ENCODE assay signal across 1 cellular context in the genomic region with DNA sequence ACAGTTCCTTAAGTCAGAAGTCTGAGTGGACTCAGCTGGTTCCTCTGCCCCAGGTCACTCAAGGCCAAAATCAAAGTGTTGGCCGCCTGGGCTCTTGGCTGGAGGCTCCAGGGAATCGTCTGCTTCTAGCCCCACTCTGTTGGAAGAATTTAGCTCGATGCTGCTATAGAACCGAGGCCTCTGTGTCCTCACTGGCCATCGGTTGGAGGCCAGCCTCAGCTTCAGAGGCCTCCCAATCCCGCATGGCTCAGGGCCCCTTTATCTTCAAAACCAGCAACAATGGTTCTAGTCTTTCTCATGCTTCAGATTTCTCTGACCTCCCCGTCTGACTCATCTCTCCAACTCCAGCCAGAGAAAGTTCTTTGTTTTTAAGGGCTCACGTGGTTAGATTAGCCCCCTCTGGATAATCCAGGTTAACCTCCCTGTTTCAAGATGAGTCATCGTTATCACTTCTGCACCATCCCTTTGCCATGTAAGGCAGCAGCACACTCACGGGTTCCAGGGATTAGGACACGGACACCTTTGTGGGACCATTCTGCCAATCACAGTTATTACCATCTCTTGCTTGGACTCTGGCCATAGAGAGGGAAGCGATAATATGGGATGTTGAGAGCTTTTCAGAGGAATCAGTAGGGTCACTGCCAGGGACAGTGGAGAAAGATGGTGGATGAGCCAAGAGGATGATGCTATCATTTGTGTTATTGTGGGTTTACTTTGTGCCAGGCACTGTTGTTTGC.
A peak's percentile ranks its signal among the peaks of the same experiment; 100 is the strongest.
TF ChIP-seq lines count a peak whose summit lies in the region.

No MANE protein-coding gene starts in this region.

TF ChIP-seq in K562, 482 proteins besides CTCF, POLR2A, EP300 and RAD21 (continued from another document and continues in another):
- TF ChIP-seq BCOR (IDR thresholded peaks at IDR 0.05): no peak; the same call in 1 of the 2 replicates
- TF ChIP-seq SMARCC2 (IDR thresholded peaks at IDR 0.05; ENCODE audit: low read depth): peak; percentile 89
- peak; percentile 91 for TF ChIP-seq HDAC2 (IDR thresholded peaks at IDR 0.05)
- no peak; the same call in 1 of the 2 replicates for TF ChIP-seq ZNF395 (CRISPR knock-in tag; IDR thresholded peaks at IDR 0.05)
- TF ChIP-seq ZC3H4 (CRISPR knock-in tag; IDR thresholded peaks at IDR 0.05; ENCODE audit: borderline replicate concordance): no peak
- TF ChIP-seq BRD9 (IDR thresholded peaks at IDR 0.05; ENCODE audit: low read depth, partially characterized antibody): peak; percentile 28
- no peak for TF ChIP-seq NR2C2 (CRISPR knock-in tag; IDR thresholded peaks at IDR 0.05)
- peak; percentile 66 for TF ChIP-seq NR2C2 (tag; IDR thresholded peaks at IDR 0.05)
- TF ChIP-seq SMARCE1 (IDR thresholded peaks at IDR 0.05): peak; percentile 92
- no peak for TF ChIP-seq CHD4 (IDR thresholded peaks at IDR 0.05; ENCODE audit: insufficient read depth, insufficient replicate concordance, low read depth, low read length, poor library complexity, severe bottlenecking)
- TF ChIP-seq ZNF280B (CRISPR knock-in tag; IDR thresholded peaks at IDR 0.05): no peak
- TF ChIP-seq, protein P1, sequence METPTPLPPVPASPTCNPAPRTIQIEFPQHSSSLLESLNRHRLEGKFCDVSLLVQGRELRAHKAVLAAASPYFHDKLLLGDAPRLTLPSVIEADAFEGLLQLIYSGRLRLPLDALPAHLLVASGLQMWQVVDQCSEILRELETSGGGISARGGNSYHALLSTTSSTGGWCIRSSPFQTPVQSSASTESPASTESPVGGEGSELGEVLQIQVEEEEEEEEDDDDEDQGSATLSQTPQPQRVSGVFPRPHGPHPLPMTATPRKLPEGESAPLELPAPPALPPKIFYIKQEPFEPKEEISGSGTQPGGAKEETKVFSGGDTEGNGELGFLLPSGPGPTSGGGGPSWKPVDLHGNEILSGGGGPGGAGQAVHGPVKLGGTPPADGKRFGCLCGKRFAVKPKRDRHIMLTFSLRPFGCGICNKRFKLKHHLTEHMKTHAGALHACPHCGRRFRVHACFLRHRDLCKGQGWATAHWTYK (CRISPR knock-in tag; IDR thresholded peaks at IDR 0.05): no peak
- no peak for TF ChIP-seq ZNF24 (IDR thresholded peaks at IDR 0.05)
- peak; percentile 53; the same call in 1 of the 2 replicates for TF ChIP-seq ZFX (CRISPR knock-in tag; IDR thresholded peaks at IDR 0.05)
- 0 out of 2 replicates have a peak, but pooled peaks have one; percentile 27 for TF ChIP-seq SMAD3 (CRISPR knock-in tag; conservative IDR thresholded peaks at IDR 0.05)
- no peak for TF ChIP-seq SNIP1 (IDR thresholded peaks at IDR 0.05; ENCODE audit: low read depth)
- TF ChIP-seq NR0B1 (IDR thresholded peaks at IDR 0.05; ENCODE audit: partially characterized antibody): no peak
- TF ChIP-seq MTA1 (IDR thresholded peaks at IDR 0.05; ENCODE audit: borderline replicate concordance): peak; percentile 77
- TF ChIP-seq NFE2L1 (tag; IDR thresholded peaks at IDR 0.05; ENCODE audit: borderline replicate concordance, low read depth): no peak; the same call in 1 of the 2 replicates
- TF ChIP-seq ZNF583 (CRISPR knock-in tag; IDR thresholded peaks at IDR 0.05): peak; percentile 75; the same call in 1 of the 2 replicates
- TF ChIP-seq STAT5A (IDR thresholded peaks at IDR 0.05; ENCODE audit: borderline replicate concordance, low read length): peak; percentile 59; the same call in 1 of the 2 replicates
- TF ChIP-seq, protein P2, sequence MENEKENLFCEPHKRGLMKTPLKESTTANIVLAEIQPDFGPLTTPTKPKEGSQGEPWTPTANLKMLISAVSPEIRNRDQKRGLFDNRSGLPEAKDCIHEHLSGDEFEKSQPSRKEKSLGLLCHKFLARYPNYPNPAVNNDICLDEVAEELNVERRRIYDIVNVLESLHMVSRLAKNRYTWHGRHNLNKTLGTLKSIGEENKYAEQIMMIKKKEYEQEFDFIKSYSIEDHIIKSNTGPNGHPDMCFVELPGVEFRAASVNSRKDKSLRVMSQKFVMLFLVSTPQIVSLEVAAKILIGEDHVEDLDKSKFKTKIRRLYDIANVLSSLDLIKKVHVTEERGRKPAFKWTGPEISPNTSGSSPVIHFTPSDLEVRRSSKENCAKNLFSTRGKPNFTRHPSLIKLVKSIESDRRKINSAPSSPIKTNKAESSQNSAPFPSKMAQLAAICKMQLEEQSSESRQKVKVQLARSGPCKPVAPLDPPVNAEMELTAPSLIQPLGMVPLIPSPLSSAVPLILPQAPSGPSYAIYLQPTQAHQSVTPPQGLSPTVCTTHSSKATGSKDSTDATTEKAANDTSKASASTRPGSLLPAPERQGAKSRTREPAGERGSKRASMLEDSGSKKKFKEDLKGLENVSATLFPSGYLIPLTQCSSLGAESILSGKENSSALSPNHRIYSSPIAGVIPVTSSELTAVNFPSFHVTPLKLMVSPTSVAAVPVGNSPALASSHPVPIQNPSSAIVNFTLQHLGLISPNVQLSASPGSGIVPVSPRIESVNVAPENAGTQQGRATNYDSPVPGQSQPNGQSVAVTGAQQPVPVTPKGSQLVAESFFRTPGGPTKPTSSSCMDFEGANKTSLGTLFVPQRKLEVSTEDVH (IDR thresholded peaks at IDR 0.05; ENCODE audit: low read depth, partially characterized antibody): peak; percentile 17
- TF ChIP-seq NBN (IDR thresholded peaks at IDR 0.05; ENCODE audit: low read depth): no peak
- no peak for TF ChIP-seq ZNF311 (CRISPR knock-in tag; IDR thresholded peaks at IDR 0.05)
- TF ChIP-seq JUN (IDR thresholded peaks at IDR 0.05; ENCODE audit: borderline replicate concordance, low read depth, low read length): peak; percentile 96
- peak; percentile 61; the same call in 1 of the 2 replicates for TF ChIP-seq JUN (CRISPR knock-in tag; IDR thresholded peaks at IDR 0.05; ENCODE audit: borderline replicate concordance)
- peak; percentile 75 for TF ChIP-seq CXXC5 (CRISPR knock-in tag; IDR thresholded peaks at IDR 0.05)
- peak; percentile 82 for TF ChIP-seq SMAD4 (CRISPR knock-in tag; conservative IDR thresholded peaks at IDR 0.05)
- peak in 1 of 2 experiments; percentile 58; a peak in 1 of 4 replicates for TF ChIP-seq ZNF639 (CRISPR knock-in tag; conservative IDR thresholded peaks at IDR 0.05 in 1 of 2, IDR thresholded peaks at IDR 0.05 in 1 of 2)
- TF ChIP-seq CBX8 (IDR thresholded peaks at IDR 0.05; ENCODE audit: borderline replicate concordance, extremely low read depth, low read depth, low read length, poor library complexity, severe bottlenecking): no peak
- no peak for TF ChIP-seq RBM22 (IDR thresholded peaks at IDR 0.05; ENCODE audit: low read depth, low read length, poor library complexity, severe bottlenecking)
- peak in 1 of 2 experiments; percentile 18 for TF ChIP-seq NCOA2 (IDR thresholded peaks at IDR 0.05; ENCODE audit: partially characterized antibody in 2 of 2)
- TF ChIP-seq CHCHD3 (CRISPR knock-in tag; IDR thresholded peaks at IDR 0.05): no peak
- TF ChIP-seq IFI16 (CRISPR knock-in tag; IDR thresholded peaks at IDR 0.05): no peak
- peak; percentile 67 for TF ChIP-seq ATF7 (IDR thresholded peaks at IDR 0.05)
- peak; percentile 41 for TF ChIP-seq HDAC3 (IDR thresholded peaks at IDR 0.05; ENCODE audit: borderline replicate concordance, partially characterized antibody)
- TF ChIP-seq ARID2 (IDR thresholded peaks at IDR 0.05): no peak
- TF ChIP-seq, protein P3, sequence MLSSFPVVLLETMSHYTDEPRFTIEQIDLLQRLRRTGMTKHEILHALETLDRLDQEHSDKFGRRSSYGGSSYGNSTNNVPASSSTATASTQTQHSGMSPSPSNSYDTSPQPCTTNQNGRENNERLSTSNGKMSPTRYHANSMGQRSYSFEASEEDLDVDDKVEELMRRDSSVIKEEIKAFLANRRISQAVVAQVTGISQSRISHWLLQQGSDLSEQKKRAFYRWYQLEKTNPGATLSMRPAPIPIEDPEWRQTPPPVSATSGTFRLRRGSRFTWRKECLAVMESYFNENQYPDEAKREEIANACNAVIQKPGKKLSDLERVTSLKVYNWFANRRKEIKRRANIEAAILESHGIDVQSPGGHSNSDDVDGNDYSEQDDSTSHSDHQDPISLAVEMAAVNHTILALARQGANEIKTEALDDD (IDR thresholded peaks at IDR 0.05): peak; percentile 97
- peak; percentile 9; the same call in 1 of the 2 replicates for TF ChIP-seq PHF21A (IDR thresholded peaks at IDR 0.05; ENCODE audit: borderline replicate concordance, low read depth)
- no peak for TF ChIP-seq ZNF766 (CRISPR knock-in tag; conservative IDR thresholded peaks at IDR 0.05)
- no peak for TF ChIP-seq ZBTB7A (IDR thresholded peaks at IDR 0.05; ENCODE audit: borderline replicate concordance, control insufficient read depth, low read depth, low read length)
- TF ChIP-seq CAMTA2 (CRISPR knock-in tag; conservative IDR thresholded peaks at IDR 0.05): no peak
- TF ChIP-seq ETS2 (tag; IDR thresholded peaks at IDR 0.05; ENCODE audit: borderline replicate concordance, poor library complexity, severe bottlenecking): no peak
- TF ChIP-seq ZC3H8 (IDR thresholded peaks at IDR 0.05): no peak
- no peak; the same call in 1 of the 2 replicates for TF ChIP-seq EP400 (IDR thresholded peaks at IDR 0.05)
- no peak for TF ChIP-seq ZNF184 (CRISPR knock-in tag; IDR thresholded peaks at IDR 0.05)
- peak; percentile 84 for TF ChIP-seq TOE1 (IDR thresholded peaks at IDR 0.05; ENCODE audit: borderline replicate concordance)
- no peak for TF ChIP-seq TOE1 (CRISPR knock-in tag; IDR thresholded peaks at IDR 0.05; ENCODE audit: borderline replicate concordance, low read depth)
- peak; percentile 85 for TF ChIP-seq ZNF316 (IDR thresholded peaks at IDR 0.05)
- TF ChIP-seq TGIF2 (CRISPR knock-in tag; IDR thresholded peaks at IDR 0.05): no peak
- TF ChIP-seq EGR1 (conservative IDR thresholded peaks at IDR 0.05): no peak
- no peak for TF ChIP-seq RFX5 (IDR thresholded peaks at IDR 0.05; ENCODE audit: low read depth, low read length)
- no peak for TF ChIP-seq ZNF263 (CRISPR knock-in tag; IDR thresholded peaks at IDR 0.05; ENCODE audit: borderline replicate concordance)
